ENCODE assay signal across 15 cellular contexts in the genomic region with DNA sequence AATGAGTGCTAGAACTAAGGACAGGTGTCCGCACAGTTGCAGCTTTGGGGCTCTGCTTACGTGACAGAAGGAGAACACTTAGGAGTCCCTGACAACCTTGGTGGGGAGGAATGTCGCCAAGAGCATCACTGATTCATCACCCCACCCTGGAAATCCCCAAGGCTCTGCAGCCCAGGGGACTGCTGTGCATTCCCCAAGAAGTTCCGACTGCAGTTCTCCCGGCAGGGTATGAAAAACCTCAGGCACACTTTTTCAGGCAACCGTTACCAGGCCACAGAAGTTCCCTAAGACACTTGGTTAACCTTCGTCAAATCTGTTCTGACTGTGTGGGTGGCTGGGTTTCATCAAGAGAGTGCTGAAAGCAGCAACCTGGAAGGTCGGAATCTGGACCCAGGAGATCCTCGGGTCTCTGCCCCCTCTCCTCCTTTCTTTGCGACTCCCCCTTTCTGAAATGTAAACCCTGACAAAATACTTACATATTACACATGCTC.
DNase-seq lines count a peak whose midpoint lies in the region; ATAC-seq and TF ChIP-seq lines count a peak whose summit lies in the region.
"Had no signal": no experiment of that assay in that cellular context is flagged by ENCODE, and none has a peak within 500 bp of the region (broad histone marks: within the 10 kb centered on the region; RNA-seq: fewer than 3 reads in every experiment).

No MANE protein-coding gene starts in this region.

- H3K9me3 Mint-ChIP-seq in activated T-cell treated with anti-CD3 and anti-CD28 coated beads, Interleukin-2, amount 50 U/mL, for 4 hours, result no peaks in the 10 kb centered on the region
- H3K9me3 Mint-ChIP-seq in T-helper 1 cell treated with Interleukin-12 subunit alpha and Interleukin-12 subunit beta and Interleukin-4 antibody, amounts not matched to agents 30 μg/mL and 1 μg/mL, for 36 hours, result no peaks in the 10 kb centered on the region
- H3K9me3 Mint-ChIP-seq in chondrocyte (ENCODE audit: low read depth), result no peaks in the 10 kb centered on the region

- no peaks in the 10 kb centered on the region for H3K27me3 ChIP-seq in esophagus squamous epithelium

- H3K4me3 Mint-ChIP-seq in activated T-cell treated with anti-CD3 and anti-CD28 coated beads, Interleukin-2, amount 50 U/mL, for 4 hours, result no peak overlapping the region
- H3K4me3 Mint-ChIP-seq in T-helper 1 cell treated with Interleukin-12 subunit alpha and Interleukin-12 subunit beta and Interleukin-4 antibody, amounts not matched to agents 30 μg/mL and 1 μg/mL, for 36 hours, result no peak overlapping the region
- H3K4me3 Mint-ChIP-seq in chondrocyte (ENCODE audit: unreplicated experiment), result no peak overlapping the region

- H3K9me3 ChIP-seq in esophagus squamous epithelium, result no peaks in the 10 kb centered on the region

- peaks cover 35% of the 10 kb centered on the region for H3K4me1 Mint-ChIP-seq in activated T-cell treated with anti-CD3 and anti-CD28 coated beads, Interleukin-2, amount 50 U/mL, for 4 hours (ENCODE audit: low read depth)
- H3K4me1 Mint-ChIP-seq in T-helper 1 cell treated with Interleukin-12 subunit alpha and Interleukin-12 subunit beta and Interleukin-4 antibody, amounts not matched to agents 30 μg/mL and 1 μg/mL, for 36 hours (ENCODE audit: low read depth), result peaks cover 26% of the 10 kb centered on the region
- H3K4me1 Mint-ChIP-seq in chondrocyte (ENCODE audit: low read depth), result no peaks in the 10 kb centered on the region

- no peaks in the 10 kb centered on the region for H3K36me3 Mint-ChIP-seq in activated T-cell treated with anti-CD3 and anti-CD28 coated beads, Interleukin-2, amount 50 U/mL, for 4 hours (ENCODE audit: insufficient read depth)
- H3K36me3 Mint-ChIP-seq in T-helper 1 cell treated with Interleukin-12 subunit alpha and Interleukin-12 subunit beta and Interleukin-4 antibody, amounts not matched to agents 30 μg/mL and 1 μg/mL, for 36 hours (ENCODE audit: low read depth), result no peaks in the 10 kb centered on the region
- H3K36me3 Mint-ChIP-seq in chondrocyte (ENCODE audit: low read depth), result no peaks in the 10 kb centered on the region

- no peak for ATAC-seq in activated T-cell treated with anti-CD3 and anti-CD28 coated beads, Interleukin-2, amount 50 U/mL, for 4 hours
- ATAC-seq in GM21717 (IDR thresholded peaks at IDR 0.05; ENCODE audit: unreplicated experiment), result peak; percentile 54
- ATAC-seq: SK-N-SH treated with all-trans-retinoic acid at 6 μM for 48 hours had no signal

- intact Hi-C loops in esophagus squamous epithelium (cut with DNase I), result no loop called here

- no peak overlapping the region for H3K27ac ChIP-seq in esophagus squamous epithelium
- H3K27ac ChIP-seq: GM23248 had no signal

- peak; percentile 12 for DNase-seq in activated T-cell treated with anti-CD3 and anti-CD28 coated beads, Interleukin-2, amount 50 U/mL, for 4 hours
- no peak for DNase-seq in activated T-cell treated with anti-CD3 and anti-CD28 coated beads, Interleukin-2, amount 50 U/mL, for 1 hour
- peak; percentile 13 for DNase-seq in stimulated activated CD8-positive, alpha-beta memory T cell treated with anti-CD3 and anti-CD28 coated beads, Interleukin-12 subunit alpha, Interleukin-12 subunit beta, amount 100 ng/mL, for 4 hours (ENCODE audit: low read depth)
- DNase-seq in GM19238 (ENCODE audit: insufficient read length, low spot score) (no peak), chondrocyte (ENCODE audit: low spot score) (no peak), esophagus squamous epithelium (lab: John Stamatoyannopoulos, UW) (no peak)
- DNase-seq: DMS79; GM23248; NCI-H1436 treated with DMSO at 0.1 percent for 48 hours; NK-92 treated with Interleukin-12 subunit alpha and Interleukin-12 subunit beta, amount 100 ng/mL, for 24 hours; trophoblast cell had no signal

- no peak for TF ChIP-seq POLR2A in esophagus squamous epithelium (IDR thresholded peaks at IDR 0.05)

- peak overlapping the region; percentile 32 for H3K27ac Mint-ChIP-seq in T-helper 1 cell treated with Interleukin-12 subunit alpha and Interleukin-12 subunit beta and Interleukin-4 antibody, amounts not matched to agents 30 μg/mL and 1 μg/mL, for 36 hours
- H3K27ac Mint-ChIP-seq in chondrocyte (ENCODE audit: unreplicated experiment), result no peak overlapping the region
- H3K27ac Mint-ChIP-seq: IgD-negative memory B cell had no signal

- H3K4me1 ChIP-seq in esophagus squamous epithelium, result no peaks in the 10 kb centered on the region

- TF ChIP-seq CTCF in chondrocyte (IDR thresholded peaks at IDR 0.05) (no peak), esophagus squamous epithelium (IDR thresholded peaks at IDR 0.05) (no peak)

- no peak overlapping the region for H3K4me3 ChIP-seq in esophagus squamous epithelium
- H3K4me3 ChIP-seq: GM23248 had no signal

- 35 to 56% methylated on average over 8 to 9 of the region's 10 CpGs for WGBS in esophagus squamous epithelium, 2 donors

- no peaks in the 10 kb centered on the region for H3K27me3 Mint-ChIP-seq in activated T-cell treated with anti-CD3 and anti-CD28 coated beads, Interleukin-2, amount 50 U/mL, for 4 hours (ENCODE audit: low read depth)
- H3K27me3 Mint-ChIP-seq in T-helper 1 cell treated with Interleukin-12 subunit alpha and Interleukin-12 subunit beta and Interleukin-4 antibody, amounts not matched to agents 30 μg/mL and 1 μg/mL, for 36 hours (ENCODE audit: low read depth), result no peaks in the 10 kb centered on the region
- H3K27me3 Mint-ChIP-seq in chondrocyte (ENCODE audit: low read depth), result peaks cover 8% of the 10 kb centered on the region

- no peaks in the 10 kb centered on the region for H3K36me3 ChIP-seq in esophagus squamous epithelium

Comparison
In these comparisons a context has a peak if more than half of its experiments do, and no peak if none do; other contexts are left out.
1. DNase-seq: peak in activated T-cell treated with anti-CD3 and anti-CD28 coated beads, Interleukin-2, amount 50 U/mL, for 4 hours (single experiment) and stimulated activated CD8-positive, alpha-beta memory T cell treated with anti-CD3 and anti-CD28 coated beads, Interleukin-12 subunit alpha, Interleukin-12 subunit beta, amount 100 ng/mL, for 4 hours (single experiment); none in activated T-cell treated with anti-CD3 and anti-CD28 coated beads, Interleukin-2, amount 50 U/mL, for 1 hour (single experiment), GM19238 (single experiment), chondrocyte (single experiment) and esophagus squamous epithelium (single experiment).